ENCODE assay signal across 12 cellular contexts in the genomic region with DNA sequence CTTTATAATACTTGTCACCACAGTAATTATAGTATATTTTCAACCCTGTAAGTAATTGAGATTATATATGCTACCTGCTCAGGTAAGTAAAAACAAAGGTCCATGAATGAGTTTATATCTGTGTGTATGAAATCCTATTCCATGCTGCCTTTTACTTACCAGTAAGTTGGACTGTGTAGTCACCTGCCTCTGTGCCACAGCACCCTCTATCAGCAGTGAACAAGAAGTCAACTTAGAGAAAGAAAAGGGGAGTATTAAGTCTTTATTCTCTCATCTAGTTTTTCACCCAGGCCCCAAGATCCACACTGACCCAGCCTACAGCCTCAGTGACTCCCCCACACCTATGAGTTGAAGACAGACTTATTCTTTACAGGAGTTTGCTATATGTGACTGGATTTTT. TPM values are rescaled to one million over a fixed set of nuclear protein-coding genes. Genes with fewer than 3 reads are reported as not detected.
A peak's percentile ranks its signal among the peaks of the same experiment; 100 is the strongest.
DNase-seq lines count a peak whose midpoint lies in the region; ATAC-seq and TF ChIP-seq lines count a peak whose summit lies in the region.
"Had no signal": no experiment of that assay in that cellular context is flagged by ENCODE, and none has a peak within 500 bp of the region (broad histone marks: within the 10 kb centered on the region; RNA-seq: fewer than 3 reads in every experiment).

No MANE protein-coding gene starts in this region.

- H3K36me3 ChIP-seq in A673 (ENCODE audit: insufficient read depth, low read length, poor library complexity, severe bottlenecking), result no peaks in the 10 kb centered on the region
- no peaks in the 10 kb centered on the region for H3K36me3 ChIP-seq in OCI-LY1 (ENCODE audit: insufficient read depth, low read length)
- H3K36me3 ChIP-seq: colonic mucosa, thoracic aorta had no signal

- DNase-seq in A673 (ENCODE audit: low spot score), result peak; percentile 4
- peak; percentile 47 for DNase-seq in GM12865 (ENCODE audit: low read depth)
- no peak for DNase-seq in epithelial cell of proximal tubule (ENCODE audit: low read depth)
- DNase-seq in superior temporal gyrus (ENCODE audit: extremely low spot score), result no peak
- no peak for DNase-seq in activated CD8-positive, alpha-beta memory T cell treated with anti-CD3 and anti-CD28 coated beads, Interleukin-2, amount 50 U/mL, for 48 hours
- no peak for DNase-seq in activated effector memory CD4-positive, alpha-beta T cell treated with Interleukin-2 at 50 U/mL for 16 hours
- DNase-seq in sciatic nerve (ENCODE audit: low spot score), result no peak
- DNase-seq: colonic mucosa, NCI-H187 treated with DMSO at 0.1 percent for 48 hours had no signal

- H2AFZ ChIP-seq in OCI-LY1 (ENCODE audit: low read length), result no peak overlapping the region

- H3K27me3 ChIP-seq in A673 (replicated peaks; ENCODE audit: insufficient read depth, low read depth, low read length, poor library complexity) (peaks cover 21% of the 10 kb centered on the region), OCI-LY1 (ENCODE audit: insufficient read depth, low read length) (no peaks in the 10 kb centered on the region)
- H3K27me3 ChIP-seq: colonic mucosa had no signal

- H3K27ac ChIP-seq in A673 (ENCODE audit: low read depth, low read length, poor library complexity, severe bottlenecking) (no peak overlapping the region), OCI-LY1 (ENCODE audit: low read depth, low read length, poor library complexity, severe bottlenecking) (no peak overlapping the region)
- H3K27ac ChIP-seq: colonic mucosa, SK-N-MC, thoracic aorta had no signal

- peak; percentile 31; the same call in 1 of the 2 replicates for TF ChIP-seq CTCF in A673 (conservative IDR thresholded peaks at IDR 0.05; ENCODE audit: low read depth, low read length)
- TF ChIP-seq CTCF in GM12865 (IDR thresholded peaks at IDR 0.05; ENCODE audit: insufficient read depth, low read depth, low read length, missing control alignments), result peak; percentile 14
- peak; percentile 51 for TF ChIP-seq CTCF in OCI-LY1 (IDR thresholded peaks at IDR 0.05; ENCODE audit: low read length)
- TF ChIP-seq CTCF in epithelial cell of proximal tubule (conservative IDR thresholded peaks at IDR 0.05; ENCODE audit: low read depth, low read length), result peak; percentile 38

- no peaks in the 10 kb centered on the region for H3F3A ChIP-seq in OCI-LY1 (ENCODE audit: insufficient read depth, low read length)

- H3K4me2 ChIP-seq in OCI-LY1 (ENCODE audit: low read length), result no peak overlapping the region

- BruUV-seq in A673 (replicated peaks; lab: Mats Ljungman, UMichigan), result no TSS peak

- H3K4me3 ChIP-seq in A673 (ENCODE audit: low read depth, low read length, poor library complexity, severe bottlenecking), result no peak overlapping the region
- no peak overlapping the region for H3K4me3 ChIP-seq in GM12865 (ENCODE audit: low read depth, low read length)
- H3K4me3 ChIP-seq in OCI-LY1 (ENCODE audit: low read depth, low read length, poor library complexity, severe bottlenecking), result no peak overlapping the region
- no peak overlapping the region for H3K4me3 ChIP-seq in epithelial cell of proximal tubule (ENCODE audit: low read depth, low read length)
- H3K4me3 ChIP-seq: colonic mucosa, SK-N-MC, thoracic aorta had no signal

- no peaks in the 10 kb centered on the region for H3K79me2 ChIP-seq in OCI-LY1 (ENCODE audit: insufficient read depth, low read length)

- POLR2A ChIA-PET in A673 (lab: Charles Lee; ENCODE audit: low non-redundant PET), result no interaction called here

- intact Hi-C loops in A673 (cut with micrococcal nuclease; ENCODE audit: unreplicated experiment), result no loop called here
- intact Hi-C loops in sciatic nerve (cut with DNase I), result no loop called here

- H3K9me3 ChIP-seq in A673 (ENCODE audit: low read depth, low read length, poor library complexity, severe bottlenecking) (no peaks in the 10 kb centered on the region), OCI-LY1 (ENCODE audit: low read length) (no peaks in the 10 kb centered on the region)
- H3K9me3 ChIP-seq: colonic mucosa, thoracic aorta had no signal

- H3K4me1 ChIP-seq in A673 (ENCODE audit: insufficient read depth, low read length, poor library complexity, severe bottlenecking) (no peaks in the 10 kb centered on the region), OCI-LY1 (ENCODE audit: insufficient read depth, low read length, severe bottlenecking) (no peaks in the 10 kb centered on the region)
- H3K4me1 ChIP-seq: colonic mucosa had no signal

- H3K9ac ChIP-seq in OCI-LY1 (ENCODE audit: low read length), result no peak overlapping the region

- CTCF ChIA-PET in A673 (lab: Charles Lee), result no interaction called here

- no peak for ATAC-seq in sciatic nerve

- no peaks in the 10 kb centered on the region for H4K20me1 ChIP-seq in OCI-LY1 (ENCODE audit: insufficient read depth, low read length)

- H3K9me2 ChIP-seq in OCI-LY1 (ENCODE audit: low read depth, low read length), result no peaks in the 10 kb centered on the region

RNA-seq across cellular contexts. Expression of a gene that starts 36.9 kb away (rescaled TPM):
- total RNA-seq in A673 (2021) (68.1 and 87.4 TPM in 2 replicates), epithelial cell of proximal tubule (8.0 and 11.4 TPM in 2 replicates), sciatic nerve (160 TPM)

RNA-seq across cellular contexts. Expression of a gene that starts 41.5 kb away (rescaled TPM):
- not detected in 2 replicates for total RNA-seq in A673 (2021)
- not detected in 2 replicates for total RNA-seq in epithelial cell of proximal tubule
- 7.8 TPM for total RNA-seq in sciatic nerve

Comparison
In these comparisons a context has a peak if more than half of its experiments do, and no peak if none do; other contexts are left out.
1. DNase-seq: peak in A673 (single experiment) and GM12865 (single experiment); none in epithelial cell of proximal tubule (single experiment), superior temporal gyrus (single experiment), activated CD8-positive, alpha-beta memory T cell treated with anti-CD3 and anti-CD28 coated beads, Interleukin-2, amount 50 U/mL, for 48 hours (single experiment), activated effector memory CD4-positive, alpha-beta T cell treated with Interleukin-2 at 50 U/mL for 16 hours (single experiment) and sciatic nerve (single experiment).
2. Peak in every context shown above with its lines, with median percentiles within 50 percentile points of each other: CTCF ChIP-seq.